21 cellular contexts compared by ENCODE assay signal in the genomic region with DNA sequence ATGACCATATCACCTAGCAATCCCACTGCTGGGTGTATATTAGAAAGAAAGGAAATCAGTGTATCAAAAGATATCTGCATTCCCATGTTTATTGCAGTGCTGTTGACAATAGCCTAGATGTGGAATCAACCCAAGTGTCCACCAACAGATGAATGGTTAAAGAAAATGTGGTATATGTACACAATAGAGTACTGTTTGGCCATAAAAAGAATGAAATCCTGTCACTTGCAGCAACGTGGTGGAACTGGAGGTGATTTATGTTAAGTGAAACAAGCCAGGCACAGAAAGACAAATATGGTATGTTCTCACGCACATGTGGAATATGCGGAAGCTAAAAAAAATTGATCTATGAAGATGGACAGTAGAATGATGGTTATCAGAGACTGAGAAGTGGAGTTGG.
"Had no signal": no experiment of that assay in that cellular context is flagged by ENCODE, and none has a peak within 500 bp of the region (broad histone marks: within the 10 kb centered on the region; RNA-seq: fewer than 3 reads in every experiment).

No MANE protein-coding gene starts in this region.

- H3K27ac ChIP-seq: esophagus squamous epithelium, gastroesophageal sphincter, left lung, lower lobe of right lung, neutrophil, right atrium auricular region, sigmoid colon, skin epidermis, testis, transverse colon had no signal

- H3K27me3 ChIP-seq: neutrophil, right atrium auricular region, testis had no signal

- H3K36me3 ChIP-seq: esophagus squamous epithelium, gastroesophageal sphincter, left lung, lower lobe of right lung, neutrophil, right atrium auricular region, sigmoid colon, transverse colon had no signal

- H3K9me3 ChIP-seq: esophagus squamous epithelium, gastroesophageal sphincter, left lung, lower lobe of right lung, neutrophil, right atrium auricular region, sigmoid colon, testis, transverse colon had no signal

- H3K4me1 ChIP-seq: esophagus squamous epithelium, gastroesophageal sphincter, left lung, lower lobe of right lung, sigmoid colon, testis, transverse colon had no signal

- H3K36me3 Mint-ChIP-seq: naive thymus-derived CD4-positive, alpha-beta T cell; stimulated activated naive B cell treated with anti-CD40 and anti-IgM and Interleukin-4, amounts not matched to agents 10 μg/mL and 1 μg/mL and 100 μg/mL, for 72 hours had no signal

- H3K27ac Mint-ChIP-seq: dendritic cell treated with granulocyte-macrophage colony-stimulating factor and Interleukin-4, amounts not matched to agents 40 ng/mL and 50 ng/mL, for 4 days; naive thymus-derived CD4-positive, alpha-beta T cell; stimulated activated naive B cell treated with anti-CD40 and anti-IgM and Interleukin-4, amounts not matched to agents 10 μg/mL and 1 μg/mL and 100 μg/mL, for 72 hours; stimulated activated naive CD8-positive, alpha-beta T cell treated with anti-CD3 and anti-CD28 coated beads, Interleukin-15, amount 100 ng/mL, for 72 hours had no signal

- ATAC-seq: gastroesophageal sphincter; left lung; lower lobe of right lung; naive thymus-derived CD4-positive, alpha-beta T cell; stimulated activated naive B cell treated with anti-CD40 and anti-IgM and Interleukin-4, amounts not matched to agents 10 μg/mL and 1 μg/mL and 100 μg/mL, for 72 hours; stimulated activated naive CD8-positive, alpha-beta T cell treated with anti-CD3 and anti-CD28 coated beads, Interleukin-15, amount 100 ng/mL, for 72 hours had no signal

- DNase-seq: esophagus squamous epithelium; foreskin fibroblast; glutamatergic neuron; islet precursor cell; left lung; lower lobe of right lung; mesendoderm; naive thymus-derived CD4-positive, alpha-beta T cell; posterior cingulate gyrus; sigmoid colon; stimulated activated CD4-positive, alpha-beta T cell treated with anti-CD3 and anti-CD28 coated beads, Interleukin-2, amount 100 ng/mL, for 24 hours; stimulated activated CD4-positive, alpha-beta T cell treated with anti-CD3 and anti-CD28 coated beads, Interleukin-4, amount 100 ng/mL, for 4 hours; stimulated activated naive B cell treated with anti-CD40 and anti-IgM and Interleukin-4, amounts not matched to agents 10 μg/mL and 1 μg/mL and 100 μg/mL, for 72 hours; stimulated activated naive CD8-positive, alpha-beta T cell treated with anti-CD3 and anti-CD28 coated beads, Interleukin-15, amount 100 ng/mL, for 72 hours; testis; transverse colon had no signal

- H3K4me3 ChIP-seq: esophagus squamous epithelium, gastroesophageal sphincter, left lung, lower lobe of right lung, right atrium auricular region, sigmoid colon, skin epidermis, testis, transverse colon had no signal

- H3K4me3 Mint-ChIP-seq: dendritic cell treated with granulocyte-macrophage colony-stimulating factor and Interleukin-4, amounts not matched to agents 40 ng/mL and 50 ng/mL, for 4 days; naive thymus-derived CD4-positive, alpha-beta T cell; stimulated activated naive B cell treated with anti-CD40 and anti-IgM and Interleukin-4, amounts not matched to agents 10 μg/mL and 1 μg/mL and 100 μg/mL, for 72 hours; stimulated activated naive CD8-positive, alpha-beta T cell treated with anti-CD3 and anti-CD28 coated beads, Interleukin-15, amount 100 ng/mL, for 72 hours had no signal

- H3K9me3 Mint-ChIP-seq: dendritic cell treated with granulocyte-macrophage colony-stimulating factor and Interleukin-4, amounts not matched to agents 40 ng/mL and 50 ng/mL, for 4 days; naive thymus-derived CD4-positive, alpha-beta T cell; stimulated activated naive B cell treated with anti-CD40 and anti-IgM and Interleukin-4, amounts not matched to agents 10 μg/mL and 1 μg/mL and 100 μg/mL, for 72 hours; stimulated activated naive CD8-positive, alpha-beta T cell treated with anti-CD3 and anti-CD28 coated beads, Interleukin-15, amount 100 ng/mL, for 72 hours had no signal
